19 cellular contexts compared by ENCODE assay signal in genomic region chr4:31647776-31648175, GRCh38.
"Had no signal": no experiment of that assay in that cellular context is flagged by ENCODE, and none has a peak within 500 bp of the region (broad histone marks: within the 10 kb centered on the region; RNA-seq: fewer than 3 reads in every experiment).

No MANE protein-coding gene starts in this region.

- H3K27ac ChIP-seq: gastrocnemius medialis, heart right ventricle, neutrophil, psoas muscle, right lobe of liver, tibial nerve, upper lobe of right lung, vagina had no signal

- H3K9me3 ChIP-seq: gastrocnemius medialis, neutrophil, psoas muscle, right lobe of liver, tibial nerve, upper lobe of right lung, vagina had no signal

- ATAC-seq: gastrocnemius medialis; heart right ventricle; naive thymus-derived CD4-positive, alpha-beta T cell; psoas muscle; right lobe of liver; stimulated activated memory B cell treated with anti-CD40 and anti-IgM and Interleukin-4, amounts not matched to agents 10 μg/mL and 1 μg/mL and 100 μg/mL, for 72 hours; upper lobe of right lung had no signal

- H3K4me1 ChIP-seq: gastrocnemius medialis, heart right ventricle, psoas muscle, right lobe of liver, tibial nerve, upper lobe of right lung, vagina had no signal

- DNase-seq: dermis blood vessel endothelial cell; gastrocnemius medialis; heart right ventricle; hypothalamus; kidney glomerular epithelial cell; naive thymus-derived CD4-positive, alpha-beta T cell; nephron progenitor cell; psoas muscle; retina; right lobe of liver; stimulated activated CD4-positive, alpha-beta T cell treated with anti-CD3 and anti-CD28 coated beads, Interleukin-15, amount 100 ng/mL, for 24 hours; stimulated activated CD4-positive, alpha-beta T cell treated with anti-CD3 and anti-CD28 coated beads, Interleukin-1b, Interleukin-23, amount 100 ng/mL, for 48 hours; stimulated activated CD4-positive, alpha-beta T cell treated with anti-CD3 and anti-CD28 coated beads, Interleukin-4, amount 100 ng/mL, for 24 hours; upper lobe of right lung had no signal

- H3K4me3 ChIP-seq: gastrocnemius medialis, heart right ventricle, psoas muscle, right lobe of liver, tibial nerve, upper lobe of right lung, vagina had no signal

- H3K27me3 ChIP-seq: gastrocnemius medialis, heart right ventricle, neutrophil, right lobe of liver, tibial nerve, upper lobe of right lung, vagina had no signal

- H3K36me3 ChIP-seq: gastrocnemius medialis, heart right ventricle, neutrophil, right lobe of liver, tibial nerve, upper lobe of right lung, vagina had no signal

- FAIRE-seq: islet of Langerhans had no signal
